In the genomic region with DNA sequence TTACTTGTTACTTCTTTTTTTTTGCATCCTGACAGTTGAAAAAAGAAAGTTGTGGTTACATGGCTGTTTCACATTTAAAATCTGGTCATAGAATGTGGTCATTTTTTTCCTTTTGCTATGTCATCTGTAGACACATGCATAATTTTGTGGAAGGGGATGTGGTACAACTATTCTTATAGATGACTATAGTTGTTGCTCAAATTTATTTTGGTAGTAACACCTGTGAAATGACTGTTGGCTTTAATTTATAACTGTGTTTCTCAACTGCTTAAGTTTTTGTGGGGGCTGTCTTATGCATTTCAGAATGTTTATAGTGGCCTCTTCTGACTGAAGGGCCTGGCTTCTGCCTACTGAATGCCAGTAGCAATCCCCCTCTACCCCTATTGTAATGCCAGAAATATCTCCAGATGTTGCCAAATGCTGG, we compare ENCODE assay signal across 10 cellular contexts.
DNase-seq lines count a peak whose midpoint lies in the region; ATAC-seq and TF ChIP-seq lines count a peak whose summit lies in the region.
"Had no signal": no experiment of that assay in that cellular context is flagged by ENCODE, and none has a peak within 500 bp of the region (broad histone marks: within the 10 kb centered on the region; RNA-seq: fewer than 3 reads in every experiment).

No MANE protein-coding gene starts in this region.

- no peaks in the 10 kb centered on the region for H3K9me3 ChIP-seq in H9 (ENCODE audit: control insufficient read depth, low read depth, low read length)
- H3K9me3 ChIP-seq: SJSA1 had no signal

- H2BK20ac ChIP-seq in H9 (ENCODE audit: low read depth, low read length, poor library complexity, severe bottlenecking): no peak overlapping the region

- H3K9me3 Mint-ChIP-seq in activated T-helper 17 cell treated with anti-CD3 and anti-CD28 coated beads, Interleukin-2, amount 50 U/mL, for 72 hours: no peaks in the 10 kb centered on the region
- H3K9me3 Mint-ChIP-seq in mesothelial cell of epicardium (no peaks in the 10 kb centered on the region), H9 (no peaks in the 10 kb centered on the region)

- no peaks in the 10 kb centered on the region for H3K79me2 ChIP-seq in H9 (ENCODE audit: insufficient read depth, low read length)

- no peaks in the 10 kb centered on the region for H3K79me1 ChIP-seq in H9 (ENCODE audit: insufficient read depth, low read depth, low read length, poor library complexity, severe bottlenecking)

- no peaks in the 10 kb centered on the region for H3K4me1 ChIP-seq in H9 (ENCODE audit: insufficient read depth, low read length)
- H3K4me1 ChIP-seq: SJSA1 had no signal

- peak overlapping the region; percentile 28 for H3K4me3 Mint-ChIP-seq in activated T-helper 17 cell treated with anti-CD3 and anti-CD28 coated beads, Interleukin-2, amount 50 U/mL, for 72 hours
- H3K4me3 Mint-ChIP-seq in mesothelial cell of epicardium (no peak overlapping the region), H9 (no peak overlapping the region)

- no peak overlapping the region for H2BK12ac ChIP-seq in H9 (ENCODE audit: insufficient read length, low read depth, low read length)

- H2BK5ac ChIP-seq in H9 (ENCODE audit: insufficient read length, low read length): no peak overlapping the region

- H3K14ac ChIP-seq in H9 (ENCODE audit: insufficient read depth, low read length): no peak overlapping the region

- no peak overlapping the region for H3K9ac ChIP-seq in H9 (ENCODE audit: extremely low read depth, insufficient read length, low read length)

- H3K23ac ChIP-seq in H9 (ENCODE audit: insufficient read length, low read depth, low read length): no peak overlapping the region

- no peak overlapping the region for H3T11ph ChIP-seq in H9 (ENCODE audit: low read length)

- no peaks in the 10 kb centered on the region for H3K27me3 ChIP-seq in H9 (ENCODE audit: insufficient read depth, low read length)
- H3K27me3 ChIP-seq: cardiac muscle cell, SJSA1 had no signal

- no peak overlapping the region for H2BK120ac ChIP-seq in H9 (ENCODE audit: low read depth, low read length, poor library complexity, severe bottlenecking)

- in situ Hi-C loops in GM13977 (cut with MboI; ENCODE audit: low pct_unique_long_range_greater_than_20kb, low sequenced_read_pairs, unreplicated experiment): no loop called here

- H2AFZ ChIP-seq in H9 (ENCODE audit: low read length): no peak overlapping the region

- H4K5ac ChIP-seq in H9 (ENCODE audit: insufficient read length, low read depth, low read length): no peak overlapping the region

- no peaks in the 10 kb centered on the region for H4K20me1 ChIP-seq in H9 (ENCODE audit: control insufficient read depth, insufficient read depth, insufficient read length)

- H3K36me3 Mint-ChIP-seq in activated T-helper 17 cell treated with anti-CD3 and anti-CD28 coated beads, Interleukin-2, amount 50 U/mL, for 72 hours (ENCODE audit: low read depth): peaks cover 90% of the 10 kb centered on the region
- peaks cover 24% of the 10 kb centered on the region for H3K36me3 Mint-ChIP-seq in mesothelial cell of epicardium
- peaks cover 12 to 66% (median 51%) of the 10 kb centered on the region in 3 experiments; a peak in 6 of 7 replicates for H3K36me3 Mint-ChIP-seq in H9 (ENCODE audit: insufficient read depth in 1 of 3, low read depth in 3 of 3)

- no peaks in the 10 kb centered on the region for H3K27me3 Mint-ChIP-seq in activated T-helper 17 cell treated with anti-CD3 and anti-CD28 coated beads, Interleukin-2, amount 50 U/mL, for 72 hours
- H3K27me3 Mint-ChIP-seq in mesothelial cell of epicardium (ENCODE audit: low read depth): no peaks in the 10 kb centered on the region
- no peaks in the 10 kb centered on the region for H3K27me3 Mint-ChIP-seq in H9 (ENCODE audit: low read depth)

- TF ChIP-seq CTCF in GM13977 (IDR thresholded peaks at IDR 0.05; ENCODE audit: extremely low read depth, insufficient read depth, missing control alignments): peak; percentile 36
- TF ChIP-seq CTCF in mesothelial cell of epicardium (IDR thresholded peaks at IDR 0.05; ENCODE audit: unreplicated experiment): no peak
- TF ChIP-seq CTCF in H9 (conservative IDR thresholded peaks at IDR 0.05): no peak

- H3K23me2 ChIP-seq in H9 (ENCODE audit: insufficient read length, low read depth, low read length, poor library complexity, severe bottlenecking): no peaks in the 10 kb centered on the region

- ATAC-seq in GM21390 (IDR thresholded peaks at IDR 0.05; ENCODE audit: unreplicated experiment) (peak; percentile 98), HG03442 (IDR thresholded peaks at IDR 0.05; ENCODE audit: unreplicated experiment) (peak; percentile 98)
- peak; percentile 98 for ATAC-seq in activated T-helper 17 cell treated with anti-CD3 and anti-CD28 coated beads, Interleukin-2, amount 50 U/mL, for 72 hours (replicated peaks)

- H3K18ac ChIP-seq in H9 (ENCODE audit: insufficient read length, low read depth, low read length): no peak overlapping the region

- no peak overlapping the region for H2AK5ac ChIP-seq in H9 (ENCODE audit: insufficient read length, low read length)

- no peak overlapping the region for H3K4me2 ChIP-seq in H9 (ENCODE audit: insufficient read depth, insufficient read length, low read length)

- H3K4me1 Mint-ChIP-seq in activated T-helper 17 cell treated with anti-CD3 and anti-CD28 coated beads, Interleukin-2, amount 50 U/mL, for 72 hours: peaks cover 11% of the 10 kb centered on the region
- H3K4me1 Mint-ChIP-seq in mesothelial cell of epicardium: no peaks in the 10 kb centered on the region
- H3K4me1 Mint-ChIP-seq in H9: no peaks in the 10 kb centered on the region

- H3K27ac Mint-ChIP-seq in activated T-helper 17 cell treated with anti-CD3 and anti-CD28 coated beads, Interleukin-2, amount 50 U/mL, for 72 hours: peak overlapping the region; percentile 50
- no peak overlapping the region for H3K27ac Mint-ChIP-seq in mesothelial cell of epicardium
- H3K27ac Mint-ChIP-seq in H9: peak overlapping the region in 1 of 3 experiments; percentile 33; a peak in 1 of 7 replicates

- DNase-seq in GM13977 (ENCODE audit: low spot score) (peak; percentile 73), mesothelial cell of epicardium (ENCODE audit: low spot score in 2 of 2, unreplicated experiment in 2 of 2) (no peak), H9 (no peak), NCI-H187 (lab: John Stamatoyannopoulos, UW) (no peak), RKO (ENCODE audit: low spot score) (no peak)

- H3K27ac ChIP-seq in H9 (ENCODE audit: insufficient read length, low read depth, low read length): no peak overlapping the region
- H3K27ac ChIP-seq: cardiac muscle cell, SJSA1 had no signal

- H4K91ac ChIP-seq in H9 (ENCODE audit: insufficient read length, low read depth, low read length): no peak overlapping the region

- H4K8ac ChIP-seq in H9 (replicated peaks; ENCODE audit: insufficient read length, low read depth, low read length): no peak overlapping the region

- H3K4ac ChIP-seq in H9 (ENCODE audit: low read depth, low read length): no peak overlapping the region

- no peak overlapping the region for H2BK15ac ChIP-seq in H9 (ENCODE audit: low read depth, low read length)

- no peak overlapping the region for H3K56ac ChIP-seq in H9 (ENCODE audit: insufficient read length, low read depth, low read length)
